Comparison of ENCODE assay signal across 11 cellular contexts in genomic region chr2:98869868-98870267, GRCh38.
A peak's percentile ranks its signal among the peaks of the same experiment; 100 is the strongest.
DNase-seq lines count a peak whose midpoint lies in the region; ATAC-seq, FAIRE-seq and TF ChIP-seq lines count a peak whose summit lies in the region.
"Had no signal": no experiment of that assay in that cellular context is flagged by ENCODE, and none has a peak within 500 bp of the region (broad histone marks: within the 10 kb centered on the region; RNA-seq: fewer than 3 reads in every experiment).

No MANE protein-coding gene starts in this region.

- H3K9ac ChIP-seq in HepG2 (ENCODE audit: insufficient read depth, low read depth, low read length) (no peak overlapping the region), PC-3 (ENCODE audit: low read length) (no peak overlapping the region)

- H3K4me2 ChIP-seq in HepG2 (ENCODE audit: low read depth, low read length) (no peak overlapping the region), PC-3 (ENCODE audit: low read length) (peak overlapping the region; percentile 49)

- in situ Hi-C loops in HepG2 (cut with HindIII; ENCODE audit: extremely low pct_ligation_motif_present, low pct_unique_long_range_greater_than_20kb) = no loop called here

- no peak overlapping the region for H3K4me3 Mint-ChIP-seq in CD14-positive monocyte
- H3K4me3 Mint-ChIP-seq: neural crest cell had no signal

- DNase-seq in HepG2 (ENCODE audit: low spot score) (no peak), right lobe of liver (no peak), PC-3 (peak; percentile 81), kidney tubule cell (ENCODE audit: low spot score) (peak; percentile 50), CD14-positive monocyte (ENCODE audit: low spot score) (no peak), cerebellar nuclear complex (lab: John Stamatoyannopoulos, UW) (no peak), SKM-1 (lab: John Stamatoyannopoulos, UW; ENCODE audit: unreplicated experiment) (no peak), sigmoid colon (no peak)
- DNase-seq: ACHN; activated CD4-positive, alpha-beta T cell treated with anti-CD3 and anti-CD28 coated beads for 48 hours had no signal

- no peaks in the 10 kb centered on the region for H3K4me1 Mint-ChIP-seq in CD14-positive monocyte
- H3K4me1 Mint-ChIP-seq: neural crest cell had no signal

- H3K9me2 ChIP-seq in PC-3 (replicated peaks; ENCODE audit: low read length) = no peaks in the 10 kb centered on the region

- no peak for TF ChIP-seq EP300 in HepG2 (IDR thresholded peaks at IDR 0.05; ENCODE audit: low read depth in 2 of 2, low read length in 2 of 2)
- no peak for TF ChIP-seq EP300 in HepG2 (CRISPR knock-in tag; IDR thresholded peaks at IDR 0.05; ENCODE audit: borderline replicate concordance)
- TF ChIP-seq EP300 in sigmoid colon (IDR thresholded peaks at IDR 0.05) = no peak

- intact Hi-C loops in HepG2 (cut with micrococcal nuclease; ENCODE audit: unreplicated experiment) (no loop called here), right lobe of liver (cut with DNase I) (no loop called here), PC-3 (cut with micrococcal nuclease) (loop anchor here (10.0 kb wide), 1 partner anchor 45 kb away; no protein-coding TSS in a partner anchor), CD14-positive monocyte (cut with micrococcal nuclease) (no loop called here), sigmoid colon (cut with DNase I) (no loop called here)

- H3K27ac ChIP-seq in HepG2 (ENCODE audit: extremely low read length, insufficient read depth, low read length) (no peak overlapping the region), right lobe of liver (no peak overlapping the region), PC-3 (ENCODE audit: low read length) (peak overlapping the region; percentile 71), sigmoid colon (no peak overlapping the region)

- peaks cover 0 to 11% (median 4%) of the 10 kb centered on the region in 3 donors for H3K27me3 Mint-ChIP-seq in CD14-positive monocyte (ENCODE audit: low read depth in 3 of 3)

- H3K4me3 ChIP-seq in HepG2 (replicated peaks in 1 of 3; ENCODE audit: insufficient read depth in 1 of 3, low read depth in 2 of 3, low read length in 3 of 3) (no peak overlapping the region), right lobe of liver (no peak overlapping the region), PC-3 (ENCODE audit: low read length) (no peak overlapping the region), sigmoid colon (no peak overlapping the region)

- no peak for FAIRE-seq in HepG2 (lab: Jason Lieb, UNC)

- ATAC-seq in HepG2 = no peak
- ATAC-seq in right lobe of liver = no peak
- peak; percentile 35 for ATAC-seq in PC-3

- no TSS peak for BruUV-seq in HepG2 (replicated peaks; lab: Mats Ljungman, UMichigan)
- BruUV-seq in PC-3 (replicated peaks; lab: Mats Ljungman, UMichigan) = no TSS peak

- CTCF ChIA-PET in HepG2 (lab: Yijun Ruan, JAX; ENCODE audit: low intra/inter-chr PET ratio, low total read pairs) = no interaction called here
- CTCF ChIA-PET in PC-3 (lab: Charles Lee) = no interaction called here

- H4K20me1 ChIP-seq in HepG2 (ENCODE audit: insufficient read depth, low read length) = no peaks in the 10 kb centered on the region
- H4K20me1 ChIP-seq in PC-3 (ENCODE audit: low read length) = no peaks in the 10 kb centered on the region

- H3K36me3 Mint-ChIP-seq in CD14-positive monocyte = no peaks in the 10 kb centered on the region

- H3K9me3 Mint-ChIP-seq in CD14-positive monocyte = no peaks in the 10 kb centered on the region
- H3K9me3 Mint-ChIP-seq: neural crest cell had no signal

- POLR2A ChIA-PET in HepG2 (lab: Yijun Ruan, JAX) = no interaction called here
- POLR2A ChIA-PET in PC-3 (lab: Charles Lee; ENCODE audit: unreplicated experiment) = no interaction called here

- 38% methylated on average over 4 of the region's 4 CpGs for WGBS in HepG2 (ENCODE audit: low lambda C conversion rate)
- WGBS in right lobe of liver (ENCODE audit: insufficient coverage, low coverage, low lambda C conversion rate, missing lambda C conversion rate) = 30% methylated on average over 4 of the region's 4 CpGs
- WGBS in sigmoid colon, 2 donors = 9 to 58% methylated on average over 4 of the region's 4 CpGs

- no peaks in the 10 kb centered on the region for H3F3A ChIP-seq in PC-3 (ENCODE audit: low read length, unreplicated experiment)

- H3K27ac Mint-ChIP-seq in CD14-positive monocyte = no peak overlapping the region

- H3K36me3 ChIP-seq in HepG2 (replicated peaks in 1 of 2; ENCODE audit: control insufficient read depth in 1 of 2, insufficient read depth in 2 of 2, low read length in 2 of 2) = no peaks in the 10 kb centered on the region
- no peaks in the 10 kb centered on the region for H3K36me3 ChIP-seq in right lobe of liver
- no peaks in the 10 kb centered on the region for H3K36me3 ChIP-seq in PC-3 (ENCODE audit: low read depth, low read length)
- H3K36me3 ChIP-seq in sigmoid colon = no peaks in the 10 kb centered on the region

- TF ChIP-seq CTCF in HepG2 (CRISPR knock-in tag; IDR thresholded peaks at IDR 0.05) (no peak), right lobe of liver (IDR thresholded peaks at IDR 0.05) (no peak), PC-3 (conservative IDR thresholded peaks at IDR 0.05; ENCODE audit: low read depth, low read length) (no peak), CD14-positive monocyte (IDR thresholded peaks at IDR 0.05) (no peak), sigmoid colon (IDR thresholded peaks at IDR 0.05) (no peak)

- H2AFZ ChIP-seq in HepG2 (ENCODE audit: low read length) = no peak overlapping the region
- H2AFZ ChIP-seq in PC-3 (ENCODE audit: low read length) = 0 out of 2 replicates have a peak overlapping the region, but pooled peaks have one; percentile 21

- no peaks in the 10 kb centered on the region for H3K9me3 ChIP-seq in HepG2 (ENCODE audit: low read length)
- no peaks in the 10 kb centered on the region for H3K9me3 ChIP-seq in right lobe of liver
- no peaks in the 10 kb centered on the region for H3K9me3 ChIP-seq in PC-3 (ENCODE audit: low read length)
- H3K9me3 ChIP-seq in sigmoid colon = no peaks in the 10 kb centered on the region

- H3K27me3 ChIP-seq in HepG2 (ENCODE audit: control insufficient read depth in 1 of 2, insufficient read depth in 2 of 2, low read length in 2 of 2) = peaks cover 1 to 33% of the 10 kb centered on the region in 2 experiments; a peak in 2 of 5 replicates
- no peaks in the 10 kb centered on the region for H3K27me3 ChIP-seq in right lobe of liver
- no peaks in the 10 kb centered on the region for H3K27me3 ChIP-seq in PC-3 (ENCODE audit: low read length)
- H3K27me3 ChIP-seq in sigmoid colon = no peaks in the 10 kb centered on the region

- H3K79me2 ChIP-seq in HepG2 (ENCODE audit: insufficient read depth, low read length) = no peaks in the 10 kb centered on the region
- H3K79me2 ChIP-seq in PC-3 (ENCODE audit: low read length) = no peaks in the 10 kb centered on the region

- no peak for TF ChIP-seq POLR2A in HepG2 (IDR thresholded peaks at IDR 0.05; ENCODE audit: insufficient read depth in 1 of 2, low read depth in 2 of 2, low read length in 2 of 2)
- TF ChIP-seq POLR2A in right lobe of liver (IDR thresholded peaks at IDR 0.05) = no peak
- no peak for TF ChIP-seq POLR2A in sigmoid colon (IDR thresholded peaks at IDR 0.05)

- TF ChIP-seq RAD21 in HepG2 (CRISPR knock-in tag; IDR thresholded peaks at IDR 0.05) = no peak

- H3K4me1 ChIP-seq in HepG2 (ENCODE audit: insufficient read depth, low read length) = peaks cover 27% of the 10 kb centered on the region
- no peaks in the 10 kb centered on the region for H3K4me1 ChIP-seq in right lobe of liver
- peaks cover 43% of the 10 kb centered on the region for H3K4me1 ChIP-seq in PC-3 (ENCODE audit: insufficient read depth, low read length)
- H3K4me1 ChIP-seq in sigmoid colon = no peaks in the 10 kb centered on the region

TF ChIP-seq in HepG2, 621 proteins besides CTCF, POLR2A, EP300 and RAD21:
- TF ChIP-seq RFX5 (IDR thresholded peaks at IDR 0.05; ENCODE audit: low read depth, low read length) (peak; percentile 89), MAFK (conservative IDR thresholded peaks at IDR 0.05 in 1 of 2, IDR thresholded peaks at IDR 0.05 in 1 of 2; ENCODE audit: low read length in 2 of 2) (peak in 1 of 2 experiments; percentile 57; a peak in 3 of 4 replicates), ELK4 (CRISPR knock-in tag; IDR thresholded peaks at IDR 0.05; ENCODE audit: borderline replicate concordance) (no peak), MAFF (IDR thresholded peaks at IDR 0.05; ENCODE audit: low read depth, low read length) (0 out of 2 replicates have a peak, but pooled peaks have one; percentile 30)

Comparison
In these comparisons a context has a peak if more than half of its experiments do, and no peak if none do; other contexts are left out.
1. DNase-seq: peak in PC-3 (single experiment) and kidney tubule cell (single experiment); none in HepG2 (single experiment), right lobe of liver (0 of 3), CD14-positive monocyte (single experiment), cerebellar nuclear complex (0 of 2), SKM-1 (single experiment) and sigmoid colon (single experiment).